8 cellular contexts compared by ENCODE assay signal in the genomic region with DNA sequence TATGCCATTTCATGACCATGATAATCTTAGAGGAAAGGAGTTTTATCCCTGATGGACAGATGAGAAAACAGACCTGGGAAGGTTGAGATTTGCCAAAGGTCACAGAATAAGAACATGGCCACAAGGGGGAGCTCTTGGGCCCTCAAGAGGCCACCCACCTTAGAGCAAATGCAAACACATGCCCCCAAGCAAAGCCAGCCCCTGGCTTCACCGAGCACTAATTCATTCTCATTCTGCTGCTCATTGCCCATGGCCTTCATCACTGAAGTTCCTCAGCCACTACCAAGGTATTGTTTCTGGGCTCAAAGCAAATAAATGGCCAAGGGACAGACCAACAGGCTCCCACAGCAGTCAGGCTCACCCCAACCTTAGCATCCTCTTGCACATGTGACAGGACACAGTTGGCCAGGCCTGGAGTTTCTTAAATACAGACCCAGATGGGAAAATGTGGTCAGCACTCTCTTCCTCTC. TPM values are rescaled to one million over a fixed set of nuclear protein-coding genes. Genes with fewer than 3 reads are reported as not detected.
A peak's percentile ranks its signal among the peaks of the same experiment; 100 is the strongest.
DNase-seq lines count a peak whose midpoint lies in the region; ATAC-seq and TF ChIP-seq lines count a peak whose summit lies in the region.

No MANE protein-coding gene starts in this region.

- H3K36me3 Mint-ChIP-seq in endothelial cell (ENCODE audit: low read depth, unreplicated experiment): peaks cover 9% of the 10 kb centered on the region

- peaks cover 39% of the 10 kb centered on the region for H3K4me1 Mint-ChIP-seq in endothelial cell (ENCODE audit: unreplicated experiment)

- H3K36me3 ChIP-seq in muscle layer of duodenum (ENCODE audit: control insufficient read depth in 1 of 2, insufficient read depth in 2 of 2, low read length in 2 of 2): peaks cover 0 to 28% of the 10 kb centered on the region in 2 donors

- no peak overlapping the region for H3K4me3 Mint-ChIP-seq in endothelial cell (ENCODE audit: unreplicated experiment)

- peak; percentile 10 for DNase-seq in DMS 273 treated with DMSO at 0.1 percent for 48 hours (lab: John Stamatoyannopoulos, UW)
- peak; percentile 51 for DNase-seq in H4 (ENCODE audit: low spot score)
- DNase-seq in NCI-H345 (lab: John Stamatoyannopoulos, UW): peak; percentile 47
- peak; percentile 27 to 31 for DNase-seq in activated CD4-positive, alpha-beta T cell treated with anti-CD3 and anti-CD28 coated beads, Interleukin-2, amount 50 U/mL, for 4 hours
- peak; percentile 81 for DNase-seq in endothelial cell (ENCODE audit: low spot score)
- peak; percentile 3 to 67 (median 18) for DNase-seq in stimulated activated naive CD4-positive, alpha-beta T cell (lab: John Stamatoyannopoulos, UW)

- no peaks in the 10 kb centered on the region for H3K27me3 ChIP-seq in muscle layer of duodenum (ENCODE audit: low read depth, low read length)

- H3K4me3 ChIP-seq in muscle layer of duodenum (ENCODE audit: low read depth in 1 of 2, low read length in 2 of 2): no peak overlapping the region

- ATAC-seq in HG03039 (IDR thresholded peaks at IDR 0.05; ENCODE audit: unreplicated experiment): no peak

- peak overlapping the region; percentile 49 for H3K27ac ChIP-seq in muscle layer of duodenum (ENCODE audit: low read length)

- peaks cover 4 to 15% of the 10 kb centered on the region in 2 donors for H3K4me1 ChIP-seq in muscle layer of duodenum (ENCODE audit: control insufficient read depth in 1 of 2, insufficient read depth in 2 of 2, low read length in 2 of 2)

- no peaks in the 10 kb centered on the region for H3K9me3 ChIP-seq in muscle layer of duodenum (ENCODE audit: control insufficient read depth in 1 of 2, low read length in 2 of 2)

- peak; percentile 88 for TF ChIP-seq CTCF in endothelial cell (IDR thresholded peaks at IDR 0.05; ENCODE audit: unreplicated experiment)

- H3K9me3 Mint-ChIP-seq in endothelial cell (ENCODE audit: unreplicated experiment): no peaks in the 10 kb centered on the region

- peaks cover 8% of the 10 kb centered on the region for H3K27me3 Mint-ChIP-seq in endothelial cell (ENCODE audit: unreplicated experiment)

- H3K27ac Mint-ChIP-seq in endothelial cell (ENCODE audit: unreplicated experiment): no peak overlapping the region

RNA-seq across cellular contexts. Expression of a gene that starts 44.2 kb away (rescaled TPM):
- 25.0 and 42.5 TPM in 2 replicates for total RNA-seq in H4 (2014; rRNA removed; shearing (Covaris generic))
- total RNA-seq in endothelial cell (ENCODE audit: unreplicated experiment): 125 TPM

RNA-seq across cellular contexts. Expression of a gene that starts 52.6 kb away (rescaled TPM):
- not detected in 2 replicates for total RNA-seq in H4 (2014; rRNA removed; shearing (Covaris generic))
- not detected for total RNA-seq in endothelial cell (ENCODE audit: unreplicated experiment)

Comparison
In these comparisons a context has a peak if more than half of its experiments do, and no peak if none do; other contexts are left out.
1. DNase-seq: peak in every context shown above with its lines; median percentile 81 in endothelial cell; 51 in H4; 47 in NCI-H345; 29 in activated CD4-positive, alpha-beta T cell treated with anti-CD3 and anti-CD28 coated beads, Interleukin-2, amount 50 U/mL, for 4 hours; 18 in stimulated activated naive CD4-positive, alpha-beta T cell; 10 in DMS 273 treated with DMSO at 0.1 percent for 48 hours.